17 cellular contexts compared by ENCODE assay signal in genomic region chr12:93079976-93080375, GRCh38.
A peak's percentile ranks its signal among the peaks of the same experiment; 100 is the strongest.
DNase-seq lines count a peak whose midpoint lies in the region; ATAC-seq and TF ChIP-seq lines count a peak whose summit lies in the region.
"Had no signal": no experiment of that assay in that cellular context is flagged by ENCODE, and none has a peak within 500 bp of the region (broad histone marks: within the 10 kb centered on the region; RNA-seq: fewer than 3 reads in every experiment).

No MANE protein-coding gene starts in this region.

- H2BK120ac ChIP-seq in H9 (ENCODE audit: low read depth, low read length, poor library complexity, severe bottlenecking), result no peak overlapping the region

- H3K79me2 ChIP-seq in H9 (ENCODE audit: insufficient read depth, low read length) (no peaks in the 10 kb centered on the region), osteoblast (ENCODE audit: insufficient read depth, low read length) (no peaks in the 10 kb centered on the region)

- TF ChIP-seq POLR2A in uterus (IDR thresholded peaks at IDR 0.05), result no peak

- no peak overlapping the region for H4K91ac ChIP-seq in H9 (ENCODE audit: insufficient read length, low read depth, low read length)

- H3K9me3 ChIP-seq in H9 (ENCODE audit: control insufficient read depth, low read depth, low read length) (no peaks in the 10 kb centered on the region), iPS-18a (ENCODE audit: control insufficient read depth, low read depth, low read length) (no peaks in the 10 kb centered on the region), osteoblast (ENCODE audit: low read depth, low read length) (no peaks in the 10 kb centered on the region), uterus (no peaks in the 10 kb centered on the region)
- H3K9me3 ChIP-seq: A549, SJCRH30 had no signal

- H3K36me3 ChIP-seq in iPS-18a (ENCODE audit: control insufficient read depth, low read depth, low read length) (no peaks in the 10 kb centered on the region), osteoblast (ENCODE audit: insufficient read depth, low read length) (no peaks in the 10 kb centered on the region), uterus (no peaks in the 10 kb centered on the region)
- H3K36me3 ChIP-seq: SJCRH30 had no signal

- H3K27me3 ChIP-seq in H9 (ENCODE audit: insufficient read depth, low read length), result no peaks in the 10 kb centered on the region
- no peaks in the 10 kb centered on the region for H3K27me3 ChIP-seq in iPS-18a (ENCODE audit: control insufficient read depth, insufficient read depth, low read length)
- H3K27me3 ChIP-seq in osteoblast (ENCODE audit: insufficient read depth, low read length), result no peaks in the 10 kb centered on the region
- no peaks in the 10 kb centered on the region for H3K27me3 ChIP-seq in uterus
- H3K27me3 ChIP-seq: SJCRH30 had no signal

- H3K79me1 ChIP-seq in H9 (ENCODE audit: insufficient read depth, low read depth, low read length, poor library complexity, severe bottlenecking), result no peaks in the 10 kb centered on the region

- no peak overlapping the region for H2BK5ac ChIP-seq in H9 (ENCODE audit: insufficient read length, low read length)

- no peak overlapping the region for H3K4ac ChIP-seq in H9 (ENCODE audit: low read depth, low read length)

- H3K27ac Mint-ChIP-seq in H9 (peak overlapping the region; percentile 94 to 97 (median 97)), WTC11 (peak overlapping the region; percentile 95)

- TF ChIP-seq CTCF in H9 (conservative IDR thresholded peaks at IDR 0.05) (no peak), WTC11 (IDR thresholded peaks at IDR 0.05) (no peak), osteoblast (IDR thresholded peaks at IDR 0.05; ENCODE audit: extremely low read depth, low read depth, low read length) (no peak), uterus (IDR thresholded peaks at IDR 0.05) (no peak)

- ATAC-seq in WTC11 (peak; percentile 16), GM21825 (IDR thresholded peaks at IDR 0.05; ENCODE audit: unreplicated experiment) (no peak)
- ATAC-seq: A549, HepG2 had no signal

- H2AK5ac ChIP-seq in H9 (ENCODE audit: insufficient read length, low read length), result no peak overlapping the region

- H3K4me1 Mint-ChIP-seq in H9 (peaks cover 43 to 57% of the 10 kb centered on the region in 2 experiments), WTC11 (peaks cover 60% of the 10 kb centered on the region)

- no peak overlapping the region for H4K8ac ChIP-seq in H9 (replicated peaks; ENCODE audit: insufficient read length, low read depth, low read length)

- intact Hi-C loops in uterus (cut with DNase I; ENCODE audit: low total_unique reads), result no loop called here

- H4K20me1 ChIP-seq in H9 (ENCODE audit: control insufficient read depth, insufficient read depth, insufficient read length), result no peaks in the 10 kb centered on the region
- no peaks in the 10 kb centered on the region for H4K20me1 ChIP-seq in osteoblast (ENCODE audit: insufficient read depth, low read length)

- H3K14ac ChIP-seq in H9 (ENCODE audit: insufficient read depth, low read length), result no peak overlapping the region

- H3K27me3 Mint-ChIP-seq in H9 (ENCODE audit: low read depth) (peaks cover 8% of the 10 kb centered on the region), WTC11 (ENCODE audit: low read depth) (peaks cover 23% of the 10 kb centered on the region)

- peaks cover 27% of the 10 kb centered on the region for H3K4me1 ChIP-seq in H9 (ENCODE audit: insufficient read depth, low read length)
- H3K4me1 ChIP-seq in iPS-18a (ENCODE audit: control insufficient read depth, low read depth, low read length), result peaks cover 32% of the 10 kb centered on the region
- H3K4me1 ChIP-seq in osteoblast (ENCODE audit: insufficient read depth, low read length), result peaks cover 22% of the 10 kb centered on the region
- no peaks in the 10 kb centered on the region for H3K4me1 ChIP-seq in uterus
- H3K4me1 ChIP-seq: A549, SJCRH30 had no signal

- CTCF ChIA-PET in WTC11 (lab: Charles Lee), result interaction anchor here (1.0 to 1.9 kb wide), 5 partner anchors 14 to 150 kb away, joined by 3 to 9 read pairs (median 5); no protein-coding TSS in a partner anchor

- H3K18ac ChIP-seq in H9 (ENCODE audit: insufficient read length, low read depth, low read length), result peak overlapping the region; percentile 82

- H3K4me3 Mint-ChIP-seq in H9, result peak overlapping the region; percentile 28 to 49; a peak in 4 of 5 replicates
- peak overlapping the region; percentile 53 for H3K4me3 Mint-ChIP-seq in WTC11

- H3K4me2 ChIP-seq in H9 (ENCODE audit: insufficient read depth, insufficient read length, low read length) (peak overlapping the region; percentile 53), osteoblast (ENCODE audit: insufficient read depth, low read length) (no peak overlapping the region)
- H3K4me2 ChIP-seq: A549 had no signal

- H3K23me2 ChIP-seq in H9 (ENCODE audit: insufficient read length, low read depth, low read length, poor library complexity, severe bottlenecking), result no peaks in the 10 kb centered on the region

- H3K4me3 ChIP-seq in iPS-18a (ENCODE audit: low read length) (peak overlapping the region; percentile 45), osteoblast (ENCODE audit: insufficient read depth, low read length) (no peak overlapping the region), uterus (no peak overlapping the region)
- H3K4me3 ChIP-seq: A549, PC-9, SJCRH30 had no signal

- H3K9ac ChIP-seq in H9 (ENCODE audit: extremely low read depth, insufficient read length, low read length) (no peak overlapping the region), iPS-18a (ENCODE audit: low read length) (peak overlapping the region; percentile 30)

- no peak overlapping the region for H3K23ac ChIP-seq in H9 (ENCODE audit: insufficient read length, low read depth, low read length)

- H3K56ac ChIP-seq in H9 (ENCODE audit: insufficient read length, low read depth, low read length), result no peak overlapping the region

- peak overlapping the region; percentile 50 for H3K27ac ChIP-seq in H9 (ENCODE audit: insufficient read length, low read depth, low read length)
- peak overlapping the region; percentile 35 for H3K27ac ChIP-seq in iPS-18a (ENCODE audit: low read length)
- H3K27ac ChIP-seq in osteoblast (ENCODE audit: low read depth, low read length), result peak overlapping the region; percentile 49
- H3K27ac ChIP-seq in uterus, result no peak overlapping the region
- H3K27ac ChIP-seq: A549, SJCRH30 had no signal

- H2BK15ac ChIP-seq in H9 (ENCODE audit: low read depth, low read length), result no peak overlapping the region

- H3T11ph ChIP-seq in H9 (ENCODE audit: low read length), result no peak overlapping the region

- no peak overlapping the region for H2AFZ ChIP-seq in H9 (ENCODE audit: low read length)
- H2AFZ ChIP-seq in osteoblast (ENCODE audit: low read length), result peak overlapping the region; percentile 20
- H2AFZ ChIP-seq: PC-9 had no signal

- no peak overlapping the region for H4K5ac ChIP-seq in H9 (ENCODE audit: insufficient read length, low read depth, low read length)

- H3K36me3 Mint-ChIP-seq in H9 (ENCODE audit: insufficient read depth in 1 of 3, low read depth in 3 of 3) (peaks cover 0 to 12% (median 10%) of the 10 kb centered on the region in 3 experiments; a peak in 5 of 7 replicates), WTC11 (peaks cover 9% of the 10 kb centered on the region)

- H2BK12ac ChIP-seq in H9 (ENCODE audit: insufficient read length, low read depth, low read length), result no peak overlapping the region

- WGBS in H9 (ENCODE audit: extremely low coverage, insufficient read length, low lambda C conversion rate), result no CpG with 5 or more reads among the region's 6 CpGs

- DNase-seq in H9, result peak; percentile 44
- no peak for DNase-seq in WTC11 (ENCODE audit: low spot score)
- no peak for DNase-seq in osteoblast (ENCODE audit: insufficient read length, low spot score, missing footprints)
- no peak for DNase-seq in uterus
- DNase-seq in HK-2 (ENCODE audit: unreplicated experiment), result no peak
- DNase-seq in amniotic stem cell (lab: John Stamatoyannopoulos, UW), result no peak
- DNase-seq: GF-D8, NCI-H1092, NCI-H146, NCI-H2081, NCI-H82, PC-9, SJCRH30 had no signal

- H3K9me3 Mint-ChIP-seq in H9 (peaks cover 4 to 7% of the 10 kb centered on the region in 2 experiments; a peak in 3 of 5 replicates), WTC11 (peaks cover 14% of the 10 kb centered on the region)

- POLR2A ChIA-PET in WTC11 (lab: Charles Lee), result interaction anchor here (1.5 kb wide), 1 partner anchor 150 kb away, joined by 5 read pairs; the partner anchor contains the start of gene EEA1

- H2BK20ac ChIP-seq in H9 (ENCODE audit: low read depth, low read length, poor library complexity, severe bottlenecking), result no peak overlapping the region

TF ChIP-seq in WTC11, 78 proteins besides CTCF, POLR2A, EP300 and RAD21:
- TF ChIP-seq NR3C1 (CRISPR knock-in tag; conservative IDR thresholded peaks at IDR 0.05; ENCODE audit: low read depth) (no peak), ZNF263 (CRISPR knock-in tag; IDR thresholded peaks at IDR 0.05; ENCODE audit: low read depth) (no peak), PRRX2 (CRISPR knock-in tag; IDR thresholded peaks at IDR 0.05) (no peak)

Comparison
In these comparisons a context has a peak if more than half of its experiments do, and no peak if none do; other contexts are left out.
1. H3K27ac ChIP-seq: peak in H9 (single experiment), iPS-18a (single experiment) and osteoblast (single experiment); none in uterus (0 of 2).